ENCODE assay signal across 23 cellular contexts in the genomic region with DNA sequence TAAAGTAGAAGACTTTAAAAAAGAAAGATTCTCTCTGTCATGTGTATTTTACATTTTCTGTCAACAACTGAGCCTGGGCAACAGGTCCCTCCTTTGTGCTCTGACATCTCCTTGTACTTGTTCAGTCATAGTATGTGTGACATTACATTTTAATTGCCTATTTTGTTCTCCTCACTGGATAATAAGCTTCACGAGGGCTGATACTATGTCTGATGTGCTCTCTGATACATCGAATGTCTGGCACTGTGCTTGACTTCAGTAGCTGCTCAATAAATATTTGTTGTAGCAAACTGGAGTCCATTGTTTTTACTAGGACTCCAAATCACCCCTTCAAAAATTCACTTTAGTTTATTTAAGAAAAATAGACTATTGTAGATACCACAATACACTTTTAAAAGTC.
"Had no signal": no experiment of that assay in that cellular context is flagged by ENCODE, and none has a peak within 500 bp of the region (broad histone marks: within the 10 kb centered on the region; RNA-seq: fewer than 3 reads in every experiment).

No MANE protein-coding gene starts in this region.

- H3K36me3 ChIP-seq: cardiac muscle cell had no signal

- H3K4me3 ChIP-seq: cardiac muscle cell had no signal

- ATAC-seq: activated CD8-positive, alpha-beta T cell treated with anti-CD3 and anti-CD28 coated beads for 36 hours; activated T-cell treated with anti-CD3 and anti-CD28 coated beads, Interleukin-2, amount 50 U/mL, for 72 hours; activated T-helper 17 cell treated with anti-CD3 and anti-CD28 coated beads, Interleukin-2, amount 50 U/mL, for 72 hours had no signal

- H3K27ac ChIP-seq: cardiac muscle cell had no signal

- H3K27me3 ChIP-seq: cardiac muscle cell had no signal

- DNase-seq: activated CD4-positive, alpha-beta T cell treated with anti-CD3 and anti-CD28 coated beads, Interleukin-2, amount 10 ng/mL, durations not matched to agents 24 days and 14 days; activated CD4-positive, alpha-beta T cell treated with anti-CD3 and anti-CD28 coated beads, Interleukin-2, amount 50 U/mL, for 4 hours; activated CD8-positive, alpha-beta T cell treated with anti-CD3 and anti-CD28 coated beads for 36 hours; activated effector memory CD4-positive, alpha-beta T cell treated with anti-CD3 and anti-CD28 coated beads, Interleukin-2, amount 50 U/mL, for 16 hours; activated naive CD4-positive, alpha-beta T cell; activated naive CD4-positive, alpha-beta T cell treated with anti-CD3 and anti-CD28 coated beads, Interleukin-2, amount 50 U/mL, for 16 hours; activated naive CD8-positive, alpha-beta T cell treated with anti-CD3 and anti-CD28 coated beads for 36 hours; activated T-cell treated with anti-CD3 and anti-CD28 coated beads, Interleukin-2, amount 50 U/mL, for 1 hour; activated T-cell treated with anti-CD3 and anti-CD28 coated beads, Interleukin-2, amount 50 U/mL, for 72 hours; amniotic stem cell; aorta; NCI-H1105 treated with DMSO at 0.1 percent for 48 hours; NCI-H1436; NCI-H1694; NCI-H2029; NCI-H345; NCI-H524 treated with DMSO at 0.1 percent for 48 hours; OCI-M1; Right ventricle myocardium superior; SW 1271; T1000 had no signal
